ENCODE assay signal across 1 cellular context in genomic region chr15:60010467-60011257, GRCh38.
TF ChIP-seq lines count a peak whose summit lies in the region.

No MANE protein-coding gene starts in this region.

TF ChIP-seq in WTC11, 78 proteins besides CTCF, POLR2A, EP300 and RAD21:
- TF ChIP-seq SOX15 (CRISPR knock-in tag; IDR thresholded peaks at IDR 0.05) (no peak), OVOL2 (CRISPR knock-in tag; IDR thresholded peaks at IDR 0.05; ENCODE audit: borderline replicate concordance) (no peak), PRRX2 (CRISPR knock-in tag; IDR thresholded peaks at IDR 0.05) (no peak)
- TF ChIP-seq, protein P1, sequence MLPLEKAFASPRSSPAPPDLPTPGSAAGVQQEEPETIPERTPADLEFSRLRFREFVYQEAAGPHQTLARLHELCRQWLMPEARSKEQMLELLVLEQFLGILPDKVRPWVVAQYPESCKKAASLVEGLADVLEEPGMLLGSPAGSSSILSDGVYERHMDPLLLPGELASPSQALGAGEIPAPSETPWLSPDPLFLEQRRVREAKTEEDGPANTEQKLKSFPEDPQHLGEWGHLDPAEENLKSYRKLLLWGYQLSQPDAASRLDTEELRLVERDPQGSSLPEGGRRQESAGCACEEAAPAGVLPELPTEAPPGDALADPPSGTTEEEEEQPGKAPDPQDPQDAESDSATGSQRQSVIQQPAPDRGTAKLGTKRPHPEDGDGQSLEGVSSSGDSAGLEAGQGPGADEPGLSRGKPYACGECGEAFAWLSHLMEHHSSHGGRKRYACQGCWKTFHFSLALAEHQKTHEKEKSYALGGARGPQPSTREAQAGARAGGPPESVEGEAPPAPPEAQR (CRISPR knock-in tag; IDR thresholded peaks at IDR 0.05) = no peak
TF ChIP-seq in WTC11: peak in this region for 0.
